2 cellular contexts compared by ENCODE assay signal in genomic region chr20:35300469-35301262, GRCh38.
TF ChIP-seq lines count a peak whose summit lies in the region.

No MANE protein-coding gene starts in this region.

TF ChIP-seq in HEK293, 187 proteins besides CTCF, POLR2A, EP300 and RAD21:
- TF ChIP-seq, protein P1, sequence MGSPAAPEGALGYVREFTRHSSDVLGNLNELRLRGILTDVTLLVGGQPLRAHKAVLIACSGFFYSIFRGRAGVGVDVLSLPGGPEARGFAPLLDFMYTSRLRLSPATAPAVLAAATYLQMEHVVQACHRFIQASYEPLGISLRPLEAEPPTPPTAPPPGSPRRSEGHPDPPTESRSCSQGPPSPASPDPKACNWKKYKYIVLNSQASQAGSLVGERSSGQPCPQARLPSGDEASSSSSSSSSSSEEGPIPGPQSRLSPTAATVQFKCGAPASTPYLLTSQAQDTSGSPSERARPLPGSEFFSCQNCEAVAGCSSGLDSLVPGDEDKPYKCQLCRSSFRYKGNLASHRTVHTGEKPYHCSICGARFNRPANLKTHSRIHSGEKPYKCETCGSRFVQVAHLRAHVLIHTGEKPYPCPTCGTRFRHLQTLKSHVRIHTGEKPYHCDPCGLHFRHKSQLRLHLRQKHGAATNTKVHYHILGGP (tag by site-specific recombination; IDR thresholded peaks at IDR 0.05) = no peak
- TF ChIP-seq ZNF121 (tag by site-specific recombination; IDR thresholded peaks at IDR 0.05) = peak; percentile 94

TF ChIP-seq in K562, 482 proteins besides CTCF, POLR2A, EP300 and RAD21:
- TF ChIP-seq ZNF121 (CRISPR knock-in tag; conservative IDR thresholded peaks at IDR 0.05) (peak; percentile 34; the same call in 1 of the 2 replicates), HDAC1 (IDR thresholded peaks at IDR 0.05) (no peak)
